ENCODE assay signal across 8 cellular contexts in genomic region chr2:33476100-33476792, GRCh38. TPM values are rescaled to one million over a fixed set of nuclear protein-coding genes. Genes with fewer than 3 reads are reported as not detected.
DNase-seq lines count a peak whose midpoint lies in the region; ATAC-seq, FAIRE-seq and TF ChIP-seq lines count a peak whose summit lies in the region.

Gene RASGRP3, plus strand, starts transcription at chr2:33476649. Its CDS starts 38,488 bp downstream, at chr2:33515137.

- no peaks in the 10 kb centered on the region for H3K9me1 ChIP-seq in keratinocyte (ENCODE audit: control insufficient read depth, extremely low read depth, insufficient read depth, low read length)

- peak; percentile 34 for FAIRE-seq in keratinocyte (lab: Jason Lieb, UNC)

- peak; percentile 47 for ATAC-seq in HG02885 (IDR thresholded peaks at IDR 0.05; ENCODE audit: poor library complexity, unreplicated experiment)

- peak within 1 kb of the TSS; percentile 88 for H3K9ac ChIP-seq in keratinocyte (ENCODE audit: control insufficient read depth, extremely low read depth, insufficient read depth, low read length)

- no peaks in the 10 kb centered on the region for H3K27me3 ChIP-seq in keratinocyte (ENCODE audit: control insufficient read depth, extremely low read depth, insufficient read depth, low read length)

- peak within 1 kb of the TSS; percentile 99 for H2AFZ ChIP-seq in keratinocyte (ENCODE audit: control insufficient read depth, low read length)

- no peaks in the 10 kb centered on the region for H4K20me1 ChIP-seq in keratinocyte (ENCODE audit: control insufficient read depth, extremely low read depth, insufficient read depth, low read length)

- no peak for TF ChIP-seq CTCF in keratinocyte (optimal IDR thresholded peaks at IDR 0.05 in 1 of 3, IDR thresholded peaks at IDR 0.05 in 1 of 3, conservative IDR thresholded peaks at IDR 0.05 in 1 of 3; ENCODE audit: extremely low read depth in 1 of 3, insufficient read depth in 2 of 3, low read length in 3 of 3)

- H3K4me2 ChIP-seq in keratinocyte (ENCODE audit: control insufficient read depth, extremely low read depth, insufficient read depth, low read depth, low read length): peak within 1 kb of the TSS; percentile 99

- H3K79me2 ChIP-seq in keratinocyte (ENCODE audit: control insufficient read depth, insufficient read depth, low read length): no peaks in the 10 kb centered on the region

- peaks cover 3% of the 10 kb centered on the region for H3K4me1 ChIP-seq in keratinocyte (ENCODE audit: control insufficient read depth, extremely low read depth, insufficient read depth, low read length)

- dilution Hi-C loops in keratinocyte (cut with MboI; ENCODE audit: extremely low pct_ligation_motif_present, low sequenced_read_pairs): no loop called here

- peak within 1 kb of the TSS; percentile 48 to 98 (median 87) for H3K4me3 ChIP-seq in keratinocyte (ENCODE audit: control insufficient read depth in 2 of 3, extremely low read depth in 1 of 3, insufficient read depth in 2 of 3, low read depth in 1 of 3, low read length in 3 of 3)

- no peaks in the 10 kb centered on the region for H3K36me3 ChIP-seq in keratinocyte (ENCODE audit: control insufficient read depth in 2 of 2, extremely low read depth in 1 of 2, insufficient read depth in 2 of 2, low read length in 2 of 2)

- DNase-seq in NCI-H510A treated with DMSO at 0.1 percent for 48 hours (lab: John Stamatoyannopoulos, UW) (peak; percentile 56), NCI-H510A (lab: John Stamatoyannopoulos, UW) (no peak), NCI-H2107 (lab: John Stamatoyannopoulos, UW) (peak; percentile 5), keratinocyte (ENCODE audit: low read depth, low spot score) (peak; percentile 11)
- DNase-seq in activated CD4-positive, CD25-positive, alpha-beta regulatory T cell treated with anti-CD3 and anti-CD28 coated beads, Interleukin-2, amount 50 U/mL, for 16 hours (ENCODE audit: low read depth, low spot score): peak; percentile 42
- peak; percentile 75 for DNase-seq in central memory CD4-positive, alpha-beta T cell
- peak; percentile 38 for DNase-seq in stimulated activated CD4-positive, alpha-beta T cell treated with anti-CD3 and anti-CD28 coated beads, Interleukin-12 subunit alpha, Interleukin-12 subunit beta, amount 100 ng/mL, for 4 hours

- no peaks in the 10 kb centered on the region for H3K9me3 ChIP-seq in keratinocyte (ENCODE audit: control insufficient read depth, low read depth, low read length)

- H3K27ac ChIP-seq in keratinocyte (ENCODE audit: control insufficient read depth, insufficient read depth, low read length): peak within 1 kb of the TSS; percentile 90

RNA-seq across cellular contexts. Expression of gene RASGRP3, which starts in this region (rescaled TPM):
- polyA plus RNA-seq in keratinocyte: 0.44 to 0.97 TPM (median 0.56 TPM) in 3 replicates
- not detected for polyA plus RNA-seq in keratinocyte (2011; ENCODE audit: low read depth)
- polyA plus RNA-seq in keratinocyte (2011; cell fraction: cytosol; rRNA removed): 0.25 and 0.91 TPM in 2 replicates
- polyA plus RNA-seq in keratinocyte (2011; cell fraction: nucleus; rRNA removed): 0.78 and 1.6 TPM in 2 replicates
- 0.20 and 0.42 TPM in 2 replicates for polyA plus RNA-seq in keratinocyte (2012; ENCODE audit: low replicate concordance)
- 0.73 to 4.9 TPM (median 2.3 TPM) in 3 replicates for polyA minus RNA-seq in keratinocyte
- polyA minus RNA-seq in keratinocyte (2011; cell fraction: cytosol; rRNA and poly(A)+ RNA removed): not detected
- polyA minus RNA-seq in keratinocyte (2011; cell fraction: nucleus; rRNA and poly(A)+ RNA removed): 0.39 TPM in 1 of 2 replicates, not detected in the other
